In genomic region chr6:125044066-125044465, GRCh38 we compare ENCODE assay signal across 20 cellular contexts.
"Had no signal": no experiment of that assay in that cellular context is flagged by ENCODE, and none has a peak within 500 bp of the region (broad histone marks: within the 10 kb centered on the region; RNA-seq: fewer than 3 reads in every experiment).

No MANE protein-coding gene starts in this region.

- H3K9me3 ChIP-seq: esophagus muscularis mucosa, ovary, psoas muscle, right lobe of liver, spleen, testis, tibial nerve, upper lobe of right lung, vagina had no signal

- DNase-seq: cortex of kidney; effector memory CD4-positive, alpha-beta T cell; head of caudate nucleus; kidney glomerular epithelial cell; natural killer cell; ovary; psoas muscle; retina; right lobe of liver; spleen; stimulated activated CD4-positive, alpha-beta T cell treated with anti-CD3 and anti-CD28 coated beads, Interleukin-15, amount 100 ng/mL, for 24 hours; stimulated activated CD4-positive, alpha-beta T cell treated with anti-CD3 and anti-CD28 coated beads, Interleukin-1b, Interleukin-23, amount 100 ng/mL, for 48 hours; stimulated activated CD4-positive, alpha-beta T cell treated with anti-CD3 and anti-CD28 coated beads, Interleukin-4, amount 100 ng/mL, for 24 hours; testis; upper lobe of right lung had no signal

- H3K4me1 ChIP-seq: psoas muscle, right lobe of liver, spleen, testis, upper lobe of right lung, vagina had no signal

- H3K27me3 ChIP-seq: esophagus muscularis mucosa, hepatocyte, ovary, right lobe of liver, spleen, testis, tibial nerve, upper lobe of right lung, vagina had no signal

- H3K27ac ChIP-seq: esophagus muscularis mucosa, hepatocyte, ovary, psoas muscle, right lobe of liver, spleen, testis, tibial nerve, upper lobe of right lung, vagina had no signal

- H3K36me3 ChIP-seq: ovary had no signal

- H3K4me3 ChIP-seq: esophagus muscularis mucosa, hepatocyte, ovary, psoas muscle, right lobe of liver, spleen, testis, tibial nerve, upper lobe of right lung, vagina had no signal

- ATAC-seq: natural killer cell; psoas muscle; right lobe of liver; stimulated activated memory B cell treated with anti-CD40 and anti-IgM and Interleukin-4, amounts not matched to agents 10 μg/mL and 1 μg/mL and 100 μg/mL, for 72 hours; upper lobe of right lung had no signal
